10 cellular contexts compared by ENCODE assay signal in the genomic region with DNA sequence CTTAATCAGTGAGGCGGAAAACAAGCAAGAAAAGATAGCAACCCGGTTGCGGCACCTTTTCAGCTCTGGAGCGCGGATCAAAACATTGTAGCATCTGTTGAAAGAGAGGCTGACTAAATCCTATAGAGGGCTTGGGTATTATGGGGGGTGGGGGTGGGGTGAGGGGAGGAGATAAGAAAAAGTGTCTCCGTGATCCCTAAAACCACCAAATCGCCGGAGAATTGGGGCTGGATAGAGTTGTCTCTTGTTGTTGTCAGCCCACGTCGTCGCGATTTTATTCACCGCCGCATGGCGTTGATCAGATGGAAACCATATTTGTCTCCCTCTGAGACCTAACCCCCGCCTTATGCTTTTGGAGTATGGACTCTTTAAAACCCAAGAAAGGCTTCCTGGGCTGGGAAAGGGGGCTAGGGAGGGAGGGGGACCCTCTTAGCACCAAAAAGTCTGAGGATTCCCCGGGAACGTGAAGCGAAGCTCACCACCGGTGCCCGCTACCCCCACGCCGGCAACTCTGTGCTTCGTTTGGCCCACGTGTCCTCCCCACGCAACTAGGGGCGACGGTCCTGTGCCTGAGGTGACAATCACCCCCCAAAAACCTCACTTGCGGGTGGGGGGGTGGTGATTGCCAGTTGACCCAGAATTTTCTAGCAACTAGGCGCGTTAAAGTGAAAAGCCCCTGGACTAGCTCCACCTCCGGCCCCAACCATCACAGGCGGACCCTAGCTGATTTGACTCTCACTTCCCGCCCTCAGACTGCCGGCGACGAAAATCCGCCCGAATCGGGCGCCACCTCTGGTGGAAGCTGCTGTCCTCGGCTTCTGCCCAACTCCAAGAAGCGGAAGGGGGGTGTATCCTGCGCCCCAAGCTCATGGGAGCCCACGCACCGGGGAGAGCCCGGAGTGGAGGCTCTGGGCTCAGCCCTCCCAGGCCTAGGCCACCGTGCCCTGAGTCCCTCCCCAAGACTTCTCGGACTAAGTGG. TPM values are rescaled to one million over a fixed set of nuclear protein-coding genes. Genes with fewer than 3 reads are reported as not detected.
DNase-seq lines count a peak whose midpoint lies in the region; ATAC-seq, FAIRE-seq and TF ChIP-seq lines count a peak whose summit lies in the region.
"Had no signal": no experiment of that assay in that cellular context is flagged by ENCODE, and none has a peak within 500 bp of the region (broad histone marks: within the 10 kb centered on the region; RNA-seq: fewer than 3 reads in every experiment).

No MANE protein-coding gene starts in this region.

- H3K4me3 ChIP-seq in HUES64 (ENCODE audit: low read length) (peak overlapping the region; percentile 47), endothelial cell of umbilical vein (replicated peaks in 1 of 3; ENCODE audit: insufficient read depth in 1 of 3, low read depth in 1 of 3, low read length in 3 of 3) (no peak overlapping the region), retinal pigment epithelial cell (ENCODE audit: low read length) (peak overlapping the region; percentile 21)

- FAIRE-seq in endothelial cell of umbilical vein (lab: Jason Lieb, UNC): no peak
- FAIRE-seq: endometrium had no signal

- TF ChIP-seq CTCF in endothelial cell of umbilical vein (IDR thresholded peaks at IDR 0.05; ENCODE audit: extremely low read depth in 1 of 2, insufficient read depth in 1 of 2, low read depth in 1 of 2, low read length in 2 of 2): peak in 1 of 2 donors; percentile 26
- TF ChIP-seq CTCF in retinal pigment epithelial cell (conservative IDR thresholded peaks at IDR 0.05; ENCODE audit: low read depth, low read length): peak; percentile 52
- no peak for TF ChIP-seq CTCF in omental fat pad (IDR thresholded peaks at IDR 0.05)

- intact Hi-C loops in endothelial cell of umbilical vein (cut with micrococcal nuclease): loop anchor here (1.0 to 10.0 kb wide), 4 partner anchors 12 to 404 kb away; no protein-coding TSS in a partner anchor

- H3K36me3 ChIP-seq in HUES64 (ENCODE audit: insufficient read depth, low read length) (no peaks in the 10 kb centered on the region; the same call in 1 of the 2 replicates), endothelial cell of umbilical vein (ENCODE audit: control insufficient read depth in 2 of 2, extremely low read depth in 1 of 2, insufficient read depth in 2 of 2, low read length in 2 of 2) (no peaks in the 10 kb centered on the region)

- dilution Hi-C loops in endothelial cell of umbilical vein (cut with MboI; ENCODE audit: extremely low pct_ligation_motif_present, low sequenced_read_pairs): no loop called here

- H3K4me1 ChIP-seq in HUES64 (ENCODE audit: insufficient read depth, low read length): peaks cover 27% of the 10 kb centered on the region
- peaks cover 5% of the 10 kb centered on the region for H3K4me1 ChIP-seq in endothelial cell of umbilical vein (ENCODE audit: control insufficient read depth, extremely low read depth, insufficient read depth, low read length)

- peaks cover 3% of the 10 kb centered on the region for H4K20me1 ChIP-seq in endothelial cell of umbilical vein (replicated peaks; ENCODE audit: control insufficient read depth, extremely low read depth, insufficient read depth, low read length)

- DNase-seq in DMS53 (lab: John Stamatoyannopoulos, UW): peak; percentile 24
- no peak for DNase-seq in DMS53 treated with DMSO at 0.1 percent for 48 hours (lab: John Stamatoyannopoulos, UW; ENCODE audit: unreplicated experiment)
- no peak for DNase-seq in endothelial cell of umbilical vein (ENCODE audit: low read depth, low spot score)
- DNase-seq in retinal pigment epithelial cell (ENCODE audit: low read depth): no peak
- no peak for DNase-seq in NCI-H2196 treated with DMSO at 0.1 percent for 48 hours (lab: John Stamatoyannopoulos, UW; ENCODE audit: unreplicated experiment)
- DNase-seq in stimulated activated naive CD4-positive, alpha-beta T cell treated with Interleukin-2 at 50 U/mL for 16 hours (lab: John Stamatoyannopoulos, UW): no peak
- DNase-seq in omental fat pad (ENCODE audit: low spot score): no peak

- under 1% methylated on average over 49 of the region's 49 CpGs for WGBS in HUES64

- POLR2A ChIA-PET in endothelial cell of umbilical vein (lab: Charles Lee): no interaction called here

- H3K4me2 ChIP-seq in endothelial cell of umbilical vein (ENCODE audit: insufficient read depth, low read length): no peak overlapping the region

- H2AFZ ChIP-seq in endothelial cell of umbilical vein (ENCODE audit: low read depth, low read length): no peak overlapping the region

- H3K9ac ChIP-seq in HUES64 (ENCODE audit: low read depth, low read length): no peak overlapping the region
- no peak overlapping the region for H3K9ac ChIP-seq in endothelial cell of umbilical vein (replicated peaks; ENCODE audit: extremely low read depth, insufficient read depth, low read length)

- CTCF ChIA-PET in endothelial cell of umbilical vein (lab: Charles Lee): interaction anchor here (0.7 to 2.7 kb wide), 2 partner anchors 89 to 157 kb away, joined by 3 to 12 read pairs; no protein-coding TSS in a partner anchor

- TF ChIP-seq POLR2A in endothelial cell of umbilical vein (IDR thresholded peaks at IDR 0.05; ENCODE audit: low read depth, low read length): no peak

- no peak overlapping the region for H3K27ac ChIP-seq in HUES64 (ENCODE audit: low read depth, low read length)
- H3K27ac ChIP-seq in endothelial cell of umbilical vein (ENCODE audit: insufficient read depth, low read depth, low read length): no peak overlapping the region
- H3K27ac ChIP-seq: 22Rv1 had no signal

- no peaks in the 10 kb centered on the region for H3K79me2 ChIP-seq in endothelial cell of umbilical vein (ENCODE audit: control insufficient read depth, insufficient read depth, low read length)

- no peaks in the 10 kb centered on the region for H3K9me1 ChIP-seq in endothelial cell of umbilical vein (replicated peaks; ENCODE audit: control insufficient read depth, extremely low read depth, insufficient read depth, low read length)

- H3K27me3 ChIP-seq in HUES64 (ENCODE audit: insufficient read depth, low read length) (peaks cover 98% of the 10 kb centered on the region), endothelial cell of umbilical vein (ENCODE audit: control insufficient read depth in 2 of 2, insufficient read depth in 2 of 2, low read length in 2 of 2) (peaks cover 84 to 95% of the 10 kb centered on the region in 2 experiments)

- BruUV-seq in endothelial cell of umbilical vein (replicated peaks; lab: Mats Ljungman, UMichigan): no TSS peak

- ATAC-seq in omental fat pad (ENCODE audit: low FRiP score): no peak

- no peaks in the 10 kb centered on the region for H3K9me3 ChIP-seq in HUES64 (ENCODE audit: insufficient read depth, low read depth, low read length)
- no peaks in the 10 kb centered on the region for H3K9me3 ChIP-seq in endothelial cell of umbilical vein (replicated peaks; ENCODE audit: control insufficient read depth, insufficient read depth, low read length)

TF ChIP-seq in endothelial cell of umbilical vein, 7 proteins besides CTCF, POLR2A, EP300 and RAD21:
- no peak for TF ChIP-seq POLR2AphosphoS5 (IDR thresholded peaks at IDR 0.05; ENCODE audit: insufficient read depth, low read depth, low read length)
- no peak for TF ChIP-seq GATA2 (IDR thresholded peaks at IDR 0.05; ENCODE audit: insufficient read depth, insufficient read length, low read depth, low read length)
- no peak for TF ChIP-seq MAX (IDR thresholded peaks at IDR 0.05; ENCODE audit: insufficient read depth, insufficient read length)
- TF ChIP-seq JUN (IDR thresholded peaks at IDR 0.05; ENCODE audit: borderline replicate concordance, insufficient read depth, insufficient read length, low read depth): no peak
- peak; percentile 84 for TF ChIP-seq EZH2 (IDR thresholded peaks at IDR 0.05; ENCODE audit: borderline replicate concordance, low read depth, low read length, severe bottlenecking)

RNA-seq across cellular contexts. Expression of gene PAX6, which starts 12.8 kb away (rescaled TPM):
- polyA plus RNA-seq in HUES64 (2013, experiment 1 of 2): 2.2 TPM
- polyA plus RNA-seq in HUES64 (2013, experiment 2 of 2): 5.3 TPM
- not detected in 2 replicates for total RNA-seq in endothelial cell of umbilical vein
- polyA plus RNA-seq in endothelial cell of umbilical vein: not detected in 2 replicates
- polyA plus RNA-seq in endothelial cell of umbilical vein (2011; cell fraction: cytosol; rRNA removed): 0.04 and 0.10 TPM in 2 replicates
- polyA plus RNA-seq in endothelial cell of umbilical vein (2011; cell fraction: nucleus; rRNA removed): not detected in 2 replicates
- not detected in 2 replicates for polyA plus RNA-seq in endothelial cell of umbilical vein (2012)
- 0.91 TPM in 1 of 2 replicates, not detected in the other for polyA minus RNA-seq in endothelial cell of umbilical vein
- polyA minus RNA-seq in endothelial cell of umbilical vein (2011; cell fraction: cytosol; rRNA and poly(A)+ RNA removed): 3.7 TPM
- not detected in 2 replicates for polyA minus RNA-seq in endothelial cell of umbilical vein (2011; cell fraction: nucleus; rRNA and poly(A)+ RNA removed)
- under 1 TPM in 1 of 4 donors, not detected in 3; 0.46 TPM for total RNA-seq in omental fat pad

Comparison
In these comparisons a context has a peak if more than half of its experiments do, and no peak if none do; other contexts are left out.
1. H3K4me3 ChIP-seq: peak in HUES64 (single experiment) and retinal pigment epithelial cell (single experiment); none in endothelial cell of umbilical vein (0 of 3).